In the genomic region with DNA sequence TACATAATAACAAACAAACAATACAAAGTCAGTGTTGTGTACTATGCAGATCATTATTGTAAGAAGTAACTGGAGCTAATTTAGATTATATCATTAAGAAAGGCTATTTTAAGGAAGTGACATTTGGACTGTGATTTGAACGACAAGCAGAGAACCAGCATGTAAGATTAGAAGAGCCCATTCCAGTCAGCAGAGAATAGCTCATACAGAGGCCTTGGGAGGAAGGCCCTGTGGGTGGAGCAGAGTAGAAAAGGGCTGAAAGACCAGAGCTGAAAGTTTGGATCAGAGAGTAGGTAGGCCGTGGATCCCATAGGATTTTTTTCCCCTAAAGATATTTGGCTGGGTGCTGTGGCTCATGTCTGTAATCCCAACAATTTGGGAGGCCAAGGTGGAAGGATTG, we compare ENCODE assay signal across 20 cellular contexts.
DNase-seq lines count a peak whose midpoint lies in the region; ATAC-seq and TF ChIP-seq lines count a peak whose summit lies in the region.
"Had no signal": no experiment of that assay in that cellular context is flagged by ENCODE, and none has a peak within 500 bp of the region (broad histone marks: within the 10 kb centered on the region; RNA-seq: fewer than 3 reads in every experiment).

No MANE protein-coding gene starts in this region.

- H3K4me3 ChIP-seq in heart left ventricle (no peak overlapping the region), right cardiac atrium (ENCODE audit: low read length) (no peak overlapping the region), left ventricle myocardium inferior (no peak overlapping the region), neural progenitor cell (no peak overlapping the region)
- H3K4me3 ChIP-seq: A549; BLaER1 treated with 17β-estradiol and CSF1 and Interleukin-3, amounts not matched to agents 10 nM and 100 nM had no signal

- TF ChIP-seq CTCF in heart left ventricle (IDR thresholded peaks at IDR 0.05) (no peak), left ventricle myocardium inferior (IDR thresholded peaks at IDR 0.05; ENCODE audit: borderline replicate concordance) (no peak), neural progenitor cell (IDR thresholded peaks at IDR 0.05) (no peak)

- no peak overlapping the region for H2AFZ ChIP-seq in neural progenitor cell (replicated peaks)

- H3K27ac ChIP-seq in heart left ventricle (no peak overlapping the region), right cardiac atrium (ENCODE audit: low read length) (no peak overlapping the region), left ventricle myocardium inferior (replicated peaks) (no peak overlapping the region), neural progenitor cell (no peak overlapping the region)
- H3K27ac ChIP-seq: 22Rv1; A549; BLaER1 treated with 17β-estradiol and CSF1 and Interleukin-3, amounts not matched to agents 10 nM and 100 nM; C4-2B had no signal

- intact Hi-C loops in heart left ventricle (cut with DNase I) (no loop called here), right cardiac atrium (cut with DNase I) (no loop called here), left ventricle myocardium superior (cut with micrococcal nuclease) (no loop called here), left ventricle myocardium inferior (cut with micrococcal nuclease) (no loop called here)

- TF ChIP-seq POLR2A in heart left ventricle (IDR thresholded peaks at IDR 0.05), result no peak

- H3K79me2 ChIP-seq in neural progenitor cell (ENCODE audit: low read depth), result no peaks in the 10 kb centered on the region

- 33 to 49% (median 40%) methylated on average over 2 of the region's 2 CpGs for WGBS in heart left ventricle, 4 donors
- WGBS in right cardiac atrium, result 45% methylated on average over 2 of the region's 2 CpGs

- peak; percentile 32 for DNase-seq in DMS53 (lab: John Stamatoyannopoulos, UW)
- no peak for DNase-seq in DMS53 treated with DMSO at 0.1 percent for 48 hours (lab: John Stamatoyannopoulos, UW; ENCODE audit: unreplicated experiment)
- no peak for DNase-seq in heart left ventricle
- no peak for DNase-seq in right cardiac atrium
- no peak for DNase-seq in left ventricle myocardium superior
- no peak for DNase-seq in left ventricle myocardium inferior
- no peak for DNase-seq in neural progenitor cell (ENCODE audit: low spot score)
- no peak for DNase-seq in OCI-M2 (lab: John Stamatoyannopoulos, UW; ENCODE audit: unreplicated experiment)
- DNase-seq: AML-193; Caco-2; Calu3; CD4-positive, alpha-beta T cell; CD8-positive, alpha-beta T cell; DMS79 treated with DMSO at 0.1 percent for 48 hours; GF-D8 had no signal

- no peak overlapping the region for H3K9ac ChIP-seq in neural progenitor cell
- H3K9ac ChIP-seq: BLaER1 treated with 17β-estradiol and CSF1 and Interleukin-3, amounts not matched to agents 10 nM and 100 nM had no signal

- no peaks in the 10 kb centered on the region for H3K36me3 Mint-ChIP-seq in neural progenitor cell
- H3K36me3 Mint-ChIP-seq: CD8-positive, alpha-beta T cell had no signal

- H3K9me3 ChIP-seq in heart left ventricle (peaks cover 0 to under 1% (median 0%) of the 10 kb centered on the region in 12 donors), right cardiac atrium (ENCODE audit: control insufficient read depth, low read length) (no peaks in the 10 kb centered on the region), left ventricle myocardium inferior (replicated peaks) (no peaks in the 10 kb centered on the region), neural progenitor cell (ENCODE audit: low read depth) (no peaks in the 10 kb centered on the region)
- H3K9me3 ChIP-seq: A549, Caco-2 had no signal

- H3K4me2 ChIP-seq in neural progenitor cell, result no peak overlapping the region
- H3K4me2 ChIP-seq: A549; BLaER1 treated with 17β-estradiol and CSF1 and Interleukin-3, amounts not matched to agents 10 nM and 100 nM had no signal

- H4K20me1 ChIP-seq in neural progenitor cell (ENCODE audit: low read depth), result no peaks in the 10 kb centered on the region
- H4K20me1 ChIP-seq: BLaER1 treated with 17β-estradiol and CSF1 and Interleukin-3, amounts not matched to agents 10 nM and 100 nM had no signal

- peaks cover 46% of the 10 kb centered on the region for H3K4me1 Mint-ChIP-seq in neural progenitor cell

- H3K36me3 ChIP-seq in heart left ventricle (no peaks in the 10 kb centered on the region), left ventricle myocardium inferior (no peaks in the 10 kb centered on the region), neural progenitor cell (no peaks in the 10 kb centered on the region)
- H3K36me3 ChIP-seq: BLaER1 treated with 17β-estradiol and CSF1 and Interleukin-3, amounts not matched to agents 10 nM and 100 nM had no signal

- ATAC-seq in heart left ventricle, result peak in 3 of 4 donors; percentile 41 to 86 (median 83)
- ATAC-seq in right cardiac atrium, result no peak
- ATAC-seq in left ventricle myocardium superior, result peak; percentile 63
- ATAC-seq: A549; CD8-positive, alpha-beta T cell had no signal

- no peaks in the 10 kb centered on the region for H3K27me3 Mint-ChIP-seq in neural progenitor cell (ENCODE audit: insufficient read depth, low read depth)
- H3K27me3 Mint-ChIP-seq: B cell; CD4-positive, alpha-beta T cell had no signal

- peaks cover 3% of the 10 kb centered on the region for H3K9me3 Mint-ChIP-seq in neural progenitor cell
- H3K9me3 Mint-ChIP-seq: CD4-positive, alpha-beta T cell; CD8-positive, alpha-beta T cell had no signal

- peaks cover 0 to 11% (median 0%) of the 10 kb centered on the region in 12 donors for H3K4me1 ChIP-seq in heart left ventricle
- no peaks in the 10 kb centered on the region for H3K4me1 ChIP-seq in right cardiac atrium (ENCODE audit: control insufficient read depth, insufficient read depth, low read length)
- peaks cover 7% of the 10 kb centered on the region for H3K4me1 ChIP-seq in left ventricle myocardium inferior
- peaks cover 16% of the 10 kb centered on the region for H3K4me1 ChIP-seq in neural progenitor cell
- H3K4me1 ChIP-seq: BLaER1 treated with 17β-estradiol and CSF1 and Interleukin-3, amounts not matched to agents 10 nM and 100 nM; Caco-2 had no signal

- peak overlapping the region; percentile 9 for H3K27ac Mint-ChIP-seq in neural progenitor cell
- H3K27ac Mint-ChIP-seq: B cell; CD4-positive, alpha-beta T cell; CD8-positive, alpha-beta T cell had no signal

- H3K27me3 ChIP-seq in heart left ventricle (no peaks in the 10 kb centered on the region), right cardiac atrium (ENCODE audit: control insufficient read depth, insufficient read depth) (no peaks in the 10 kb centered on the region), left ventricle myocardium inferior (ENCODE audit: low read depth) (no peaks in the 10 kb centered on the region), neural progenitor cell (no peaks in the 10 kb centered on the region)
- H3K27me3 ChIP-seq: BLaER1 treated with 17β-estradiol and CSF1 and Interleukin-3, amounts not matched to agents 10 nM and 100 nM had no signal

- no peak overlapping the region for H3K4me3 Mint-ChIP-seq in neural progenitor cell
- H3K4me3 Mint-ChIP-seq: B cell; CD4-positive, alpha-beta T cell; CD8-positive, alpha-beta T cell had no signal

- H3F3A ChIP-seq in neural progenitor cell (ENCODE audit: low read depth), result no peaks in the 10 kb centered on the region

Comparison
In these comparisons a context has a peak if more than half of its experiments do, and no peak if none do; other contexts are left out.
1. ATAC-seq: peak in heart left ventricle (3 of 4) and left ventricle myocardium superior (single experiment); none in right cardiac atrium (0 of 2).